In genomic region chr4:58265734-58266133, GRCh38 we compare ENCODE assay signal across 21 cellular contexts.
"Had no signal": no experiment of that assay in that cellular context is flagged by ENCODE, and none has a peak within 500 bp of the region (broad histone marks: within the 10 kb centered on the region; RNA-seq: fewer than 3 reads in every experiment).

No MANE protein-coding gene starts in this region.

- H3K4me3 ChIP-seq: colonic mucosa, dorsolateral prefrontal cortex, esophagus squamous epithelium, gastrocnemius medialis, heart left ventricle, heart right ventricle had no signal

- ATAC-seq: effector memory CD8-positive, alpha-beta T cell; esophagus mucosa; foreskin keratinocyte; gastrocnemius medialis; heart left ventricle; heart right ventricle had no signal

- DNase-seq: colonic mucosa; cortex of kidney; dermis blood vessel endothelial cell; dorsolateral prefrontal cortex; effector CD4-positive, alpha-beta T cell; effector CD8-positive, alpha-beta T cell; effector memory CD4-positive, alpha-beta T cell; effector memory CD8-positive, alpha-beta T cell; endodermal cell; erythroblast; esophagus squamous epithelium; foreskin fibroblast; foreskin keratinocyte; foreskin melanocyte; gastrocnemius medialis; glutamatergic neuron; head of caudate nucleus; heart left ventricle; heart right ventricle had no signal

- H3K4me1 ChIP-seq: colonic mucosa, esophagus squamous epithelium, foreskin keratinocyte, gastrocnemius medialis, heart left ventricle, heart right ventricle had no signal

- H3K27me3 ChIP-seq: colonic mucosa, dorsolateral prefrontal cortex, esophagus squamous epithelium, foreskin keratinocyte, gastrocnemius medialis, heart left ventricle, heart right ventricle had no signal

- H3K36me3 ChIP-seq: colonic mucosa, esophagus squamous epithelium, gastrocnemius medialis, heart left ventricle, heart right ventricle had no signal

- H3K9me3 ChIP-seq: colonic mucosa, gastrocnemius medialis had no signal

- H3K27ac ChIP-seq: colonic mucosa, dorsolateral prefrontal cortex, epithelial cell of prostate, esophagus squamous epithelium, foreskin keratinocyte, gastrocnemius medialis, heart left ventricle, heart right ventricle had no signal
